In genomic region chr1:46062651-46063319, GRCh38 we compare ENCODE assay signal across 1 cellular context.
TF ChIP-seq lines count a peak whose summit lies in the region.

No MANE protein-coding gene starts in this region.

TF ChIP-seq in GM23338, 12 proteins besides CTCF, POLR2A, EP300 and RAD21 (continued from another document):
- TF ChIP-seq, protein P1, sequence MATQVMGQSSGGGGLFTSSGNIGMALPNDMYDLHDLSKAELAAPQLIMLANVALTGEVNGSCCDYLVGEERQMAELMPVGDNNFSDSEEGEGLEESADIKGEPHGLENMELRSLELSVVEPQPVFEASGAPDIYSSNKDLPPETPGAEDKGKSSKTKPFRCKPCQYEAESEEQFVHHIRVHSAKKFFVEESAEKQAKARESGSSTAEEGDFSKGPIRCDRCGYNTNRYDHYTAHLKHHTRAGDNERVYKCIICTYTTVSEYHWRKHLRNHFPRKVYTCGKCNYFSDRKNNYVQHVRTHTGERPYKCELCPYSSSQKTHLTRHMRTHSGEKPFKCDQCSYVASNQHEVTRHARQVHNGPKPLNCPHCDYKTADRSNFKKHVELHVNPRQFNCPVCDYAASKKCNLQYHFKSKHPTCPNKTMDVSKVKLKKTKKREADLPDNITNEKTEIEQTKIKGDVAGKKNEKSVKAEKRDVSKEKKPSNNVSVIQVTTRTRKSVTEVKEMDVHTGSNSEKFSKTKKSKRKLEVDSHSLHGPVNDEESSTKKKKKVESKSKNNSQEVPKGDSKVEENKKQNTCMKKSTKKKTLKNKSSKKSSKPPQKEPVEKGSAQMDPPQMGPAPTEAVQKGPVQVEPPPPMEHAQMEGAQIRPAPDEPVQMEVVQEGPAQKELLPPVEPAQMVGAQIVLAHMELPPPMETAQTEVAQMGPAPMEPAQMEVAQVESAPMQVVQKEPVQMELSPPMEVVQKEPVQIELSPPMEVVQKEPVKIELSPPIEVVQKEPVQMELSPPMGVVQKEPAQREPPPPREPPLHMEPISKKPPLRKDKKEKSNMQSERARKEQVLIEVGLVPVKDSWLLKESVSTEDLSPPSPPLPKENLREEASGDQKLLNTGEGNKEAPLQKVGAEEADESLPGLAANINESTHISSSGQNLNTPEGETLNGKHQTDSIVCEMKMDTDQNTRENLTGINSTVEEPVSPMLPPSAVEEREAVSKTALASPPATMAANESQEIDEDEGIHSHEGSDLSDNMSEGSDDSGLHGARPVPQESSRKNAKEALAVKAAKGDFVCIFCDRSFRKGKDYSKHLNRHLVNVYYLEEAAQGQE (IDR thresholded peaks at IDR 0.05; ENCODE audit: unreplicated experiment), result no peak
- TF ChIP-seq EZH2phosphoT487 (IDR thresholded peaks at IDR 0.05; ENCODE audit: unreplicated experiment) (no peak), CREB1 (CRISPR knock-in tag; IDR thresholded peaks at IDR 0.05; ENCODE audit: low read depth) (no peak), STAT1 (IDR thresholded peaks at IDR 0.05; ENCODE audit: unreplicated experiment) (no peak), POLR2AphosphoS5 (IDR thresholded peaks at IDR 0.05; ENCODE audit: low read depth) (no peak), NANOG (IDR thresholded peaks at IDR 0.05; ENCODE audit: borderline replicate concordance) (no peak), ZNF114 (CRISPR knock-in tag; IDR thresholded peaks at IDR 0.05) (no peak)
- TF ChIP-seq, protein P2, sequence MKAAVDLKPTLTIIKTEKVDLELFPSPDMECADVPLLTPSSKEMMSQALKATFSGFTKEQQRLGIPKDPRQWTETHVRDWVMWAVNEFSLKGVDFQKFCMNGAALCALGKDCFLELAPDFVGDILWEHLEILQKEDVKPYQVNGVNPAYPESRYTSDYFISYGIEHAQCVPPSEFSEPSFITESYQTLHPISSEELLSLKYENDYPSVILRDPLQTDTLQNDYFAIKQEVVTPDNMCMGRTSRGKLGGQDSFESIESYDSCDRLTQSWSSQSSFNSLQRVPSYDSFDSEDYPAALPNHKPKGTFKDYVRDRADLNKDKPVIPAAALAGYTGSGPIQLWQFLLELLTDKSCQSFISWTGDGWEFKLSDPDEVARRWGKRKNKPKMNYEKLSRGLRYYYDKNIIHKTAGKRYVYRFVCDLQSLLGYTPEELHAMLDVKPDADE (IDR thresholded peaks at IDR 0.05), result no peak
TF ChIP-seq in GM23338: peak in this region for 0.
